In genomic region chr9:129464972-129465833, GRCh38 we compare ENCODE assay signal across 10 cellular contexts.
DNase-seq lines count a peak whose midpoint lies in the region; ATAC-seq, FAIRE-seq and TF ChIP-seq lines count a peak whose summit lies in the region.
"Had no signal": no experiment of that assay in that cellular context is flagged by ENCODE, and none has a peak within 500 bp of the region (broad histone marks: within the 10 kb centered on the region; RNA-seq: fewer than 3 reads in every experiment).

No MANE protein-coding gene starts in this region.

- intact Hi-C loops in psoas muscle (cut with DNase I): no loop called here

- WGBS in psoas muscle, 3 donors: 50 to 65% (median 53%) methylated on average over 22 of the region's 22 CpGs

- FAIRE-seq in RCC 7860 (lab: Jason Lieb, UNC): peak; percentile 79

- H3K4me1 ChIP-seq in psoas muscle: peaks cover 14% of the 10 kb centered on the region

- no peaks in the 10 kb centered on the region for H3K9me3 ChIP-seq in psoas muscle

- H3K27ac ChIP-seq in psoas muscle (no peak overlapping the region), coronary artery (peak overlapping the region in 1 of 2 donors; percentile 40)

- no peaks in the 10 kb centered on the region for H3K36me3 ChIP-seq in psoas muscle (ENCODE audit: insufficient read depth in 1 of 2, low read depth in 1 of 2)

- DNase-seq in EH (ENCODE audit: low read depth) (peak; percentile 60), RCC 7860 (ENCODE audit: low spot score) (peak; percentile 66), fibroblast of mammary gland (ENCODE audit: low read depth) (peak; percentile 67), psoas muscle (peak; percentile 50 to 71), coronary artery (ENCODE audit: low spot score) (no peak), NCI-H69 (lab: John Stamatoyannopoulos, UW) (no peak)
- DNase-seq in stimulated activated CD4-positive, alpha-beta T cell treated with anti-CD3 and anti-CD28 coated beads, Interleukin-1b, Interleukin-23, amount 100 ng/mL, for 48 hours: no peak
- DNase-seq: activated gamma-delta T cell treated with Interleukin-2 at 50 U/mL for 16 hours, NCI-H1105 treated with DMSO at 0.1 percent for 48 hours had no signal

- ATAC-seq in psoas muscle: no peak
- ATAC-seq in GM21723 (IDR thresholded peaks at IDR 0.05; ENCODE audit: unreplicated experiment): no peak

- no peaks in the 10 kb centered on the region for H3K27me3 ChIP-seq in psoas muscle (ENCODE audit: insufficient read depth in 3 of 3, low read length in 2 of 3)

- TF ChIP-seq CTCF in fibroblast of mammary gland (conservative IDR thresholded peaks at IDR 0.05; ENCODE audit: control insufficient read depth, insufficient read depth, low read depth, low read length) (no peak), psoas muscle (IDR thresholded peaks at IDR 0.05) (no peak), coronary artery (IDR thresholded peaks at IDR 0.05) (no peak)

- H3K4me3 ChIP-seq in fibroblast of mammary gland (ENCODE audit: control insufficient read depth, low read depth, low read length) (no peak overlapping the region), psoas muscle (no peak overlapping the region), coronary artery (no peak overlapping the region)

Comparison
In these comparisons a context has a peak if more than half of its experiments do, and no peak if none do; other contexts are left out.
1. DNase-seq: peak in EH (single experiment), RCC 7860 (single experiment), fibroblast of mammary gland (single experiment) and psoas muscle (2 of 2); none in coronary artery (single experiment), NCI-H69 (single experiment) and stimulated activated CD4-positive, alpha-beta T cell treated with anti-CD3 and anti-CD28 coated beads, Interleukin-1b, Interleukin-23, amount 100 ng/mL, for 48 hours (single experiment).